1 cellular context compared by ENCODE assay signal in genomic region chr3:11964553-11964952, GRCh38.
A peak's percentile ranks its signal among the peaks of the same experiment; 100 is the strongest.
TF ChIP-seq lines count a peak whose summit lies in the region.

No MANE protein-coding gene starts in this region.

TF ChIP-seq in HEK293, 187 proteins besides CTCF, POLR2A, EP300 and RAD21 (continued from another document):
- TF ChIP-seq ZNF449 (tag by site-specific recombination; IDR thresholded peaks at IDR 0.05) (no peak), ZEB2 (tag by site-specific recombination; IDR thresholded peaks at IDR 0.05) (no peak), SETDB1 (IDR thresholded peaks at IDR 0.05; ENCODE audit: insufficient read length, low read length) (peak; percentile 19), ZNF221 (tag by site-specific recombination; IDR thresholded peaks at IDR 0.05; ENCODE audit: borderline replicate concordance) (no peak), ZNF280D (tag by site-specific recombination; IDR thresholded peaks at IDR 0.05) (peak; percentile 51; the same call in 1 of the 2 replicates), SCRT2 (tag by site-specific recombination; IDR thresholded peaks at IDR 0.05) (no peak), ZNF623 (tag by site-specific recombination; IDR thresholded peaks at IDR 0.05) (no peak), ZFHX2 (tag by site-specific recombination; conservative IDR thresholded peaks at IDR 0.05) (no peak)
- TF ChIP-seq, protein P1, sequence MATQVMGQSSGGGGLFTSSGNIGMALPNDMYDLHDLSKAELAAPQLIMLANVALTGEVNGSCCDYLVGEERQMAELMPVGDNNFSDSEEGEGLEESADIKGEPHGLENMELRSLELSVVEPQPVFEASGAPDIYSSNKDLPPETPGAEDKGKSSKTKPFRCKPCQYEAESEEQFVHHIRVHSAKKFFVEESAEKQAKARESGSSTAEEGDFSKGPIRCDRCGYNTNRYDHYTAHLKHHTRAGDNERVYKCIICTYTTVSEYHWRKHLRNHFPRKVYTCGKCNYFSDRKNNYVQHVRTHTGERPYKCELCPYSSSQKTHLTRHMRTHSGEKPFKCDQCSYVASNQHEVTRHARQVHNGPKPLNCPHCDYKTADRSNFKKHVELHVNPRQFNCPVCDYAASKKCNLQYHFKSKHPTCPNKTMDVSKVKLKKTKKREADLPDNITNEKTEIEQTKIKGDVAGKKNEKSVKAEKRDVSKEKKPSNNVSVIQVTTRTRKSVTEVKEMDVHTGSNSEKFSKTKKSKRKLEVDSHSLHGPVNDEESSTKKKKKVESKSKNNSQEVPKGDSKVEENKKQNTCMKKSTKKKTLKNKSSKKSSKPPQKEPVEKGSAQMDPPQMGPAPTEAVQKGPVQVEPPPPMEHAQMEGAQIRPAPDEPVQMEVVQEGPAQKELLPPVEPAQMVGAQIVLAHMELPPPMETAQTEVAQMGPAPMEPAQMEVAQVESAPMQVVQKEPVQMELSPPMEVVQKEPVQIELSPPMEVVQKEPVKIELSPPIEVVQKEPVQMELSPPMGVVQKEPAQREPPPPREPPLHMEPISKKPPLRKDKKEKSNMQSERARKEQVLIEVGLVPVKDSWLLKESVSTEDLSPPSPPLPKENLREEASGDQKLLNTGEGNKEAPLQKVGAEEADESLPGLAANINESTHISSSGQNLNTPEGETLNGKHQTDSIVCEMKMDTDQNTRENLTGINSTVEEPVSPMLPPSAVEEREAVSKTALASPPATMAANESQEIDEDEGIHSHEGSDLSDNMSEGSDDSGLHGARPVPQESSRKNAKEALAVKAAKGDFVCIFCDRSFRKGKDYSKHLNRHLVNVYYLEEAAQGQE (tag by site-specific recombination; IDR thresholded peaks at IDR 0.05), result no peak
TF ChIP-seq in HEK293: peak in this region for 2.
